In genomic region chr19:38693380-38694223, GRCh38 we compare ENCODE assay signal across 8 cellular contexts. TPM values are rescaled to one million over a fixed set of nuclear protein-coding genes. Genes with fewer than 3 reads are reported as not detected.
DNase-seq lines count a peak whose midpoint lies in the region; ATAC-seq and TF ChIP-seq lines count a peak whose summit lies in the region.

No MANE protein-coding gene starts in this region.

- peaks cover 31% of the 10 kb centered on the region for H3K4me1 ChIP-seq in ACC112 (ENCODE audit: control insufficient read depth, insufficient read depth, low read length, unreplicated experiment)
- H3K4me1 ChIP-seq in lung (ENCODE audit: control insufficient read depth in 2 of 2, insufficient read depth in 2 of 2, low read length in 2 of 2): peaks cover 24 to 61% of the 10 kb centered on the region in 2 donors
- H3K4me1 ChIP-seq in transverse colon: peaks cover 51 to 93% (median 83%) of the 10 kb centered on the region in 4 donors

- in situ Hi-C loops in transverse colon (cut with MboI; ENCODE audit: low pct_ligation_motif_present in 1 of 4, low pct_unique_long_range_greater_than_20kb in 1 of 4, low sequenced_read_pairs in 3 of 4) (no loop called here), G401 (cut with HindIII; ENCODE audit: low sequenced_read_pairs) (no loop called here)

- H2AFZ ChIP-seq in ACC112 (ENCODE audit: low read length, unreplicated experiment): no peak overlapping the region

- H3K27me3 Mint-ChIP-seq in dendritic cell treated with granulocyte-macrophage colony-stimulating factor and Interleukin-4, amounts not matched to agents 40 ng/mL and 50 ng/mL, for 4 days: no peaks in the 10 kb centered on the region

- H3K4me3 ChIP-seq in ACC112 (ENCODE audit: low read depth, low read length) (no peak overlapping the region), lung (no peak overlapping the region), transverse colon (no peak overlapping the region)

- H3K4me3 Mint-ChIP-seq in dendritic cell treated with granulocyte-macrophage colony-stimulating factor and Interleukin-4, amounts not matched to agents 40 ng/mL and 50 ng/mL, for 4 days: no peak overlapping the region

- peaks cover 96% of the 10 kb centered on the region for H3K4me1 Mint-ChIP-seq in dendritic cell treated with granulocyte-macrophage colony-stimulating factor and Interleukin-4, amounts not matched to agents 40 ng/mL and 50 ng/mL, for 4 days (ENCODE audit: low read depth)

- H3K36me3 Mint-ChIP-seq in dendritic cell treated with granulocyte-macrophage colony-stimulating factor and Interleukin-4, amounts not matched to agents 40 ng/mL and 50 ng/mL, for 4 days (ENCODE audit: low read depth): peaks cover 50% of the 10 kb centered on the region

- peak; percentile 98 for DNase-seq in H4 (ENCODE audit: low spot score)
- peak; percentile 73 for DNase-seq in SKM-1 treated with dmso at 0.1 percent for 144 hours (lab: John Stamatoyannopoulos, UW; ENCODE audit: unreplicated experiment)
- no peak for DNase-seq in lung (ENCODE audit: low spot score)
- DNase-seq in transverse colon: peak; percentile 51
- no peak for DNase-seq in NCI-H128 (lab: John Stamatoyannopoulos, UW; ENCODE audit: unreplicated experiment)
- DNase-seq in G401 (ENCODE audit: low spot score): no peak

- peaks cover 90% of the 10 kb centered on the region for H3K79me2 ChIP-seq in ACC112 (ENCODE audit: control insufficient read depth, insufficient read depth, low read length, unreplicated experiment)

- WGBS in lung, 2 donors: 19 to 41% methylated on average over 19 of the region's 19 CpGs
- WGBS in transverse colon (ENCODE audit: low coverage in 1 of 2), 2 donors: 46 to 61% methylated on average over 5 to 19 of the region's 19 CpGs

- H3K9me3 ChIP-seq in lung (ENCODE audit: control insufficient read depth in 2 of 2, insufficient read depth in 1 of 2, low read length in 1 of 2) (no peaks in the 10 kb centered on the region), transverse colon (no peaks in the 10 kb centered on the region)

- H3K27me3 ChIP-seq in ACC112 (ENCODE audit: insufficient read depth, low read length) (no peaks in the 10 kb centered on the region), lung (ENCODE audit: control insufficient read depth, insufficient read depth) (no peaks in the 10 kb centered on the region), transverse colon (no peaks in the 10 kb centered on the region)

- H3K27ac ChIP-seq in ACC112 (ENCODE audit: low read depth, low read length) (peak overlapping the region; percentile 51), lung (ENCODE audit: low read depth in 1 of 2, low read length in 1 of 2) (peak overlapping the region; percentile 81 to 92), transverse colon (peak overlapping the region; percentile 87 to 94 (median 92))

- H3K9me3 Mint-ChIP-seq in dendritic cell treated with granulocyte-macrophage colony-stimulating factor and Interleukin-4, amounts not matched to agents 40 ng/mL and 50 ng/mL, for 4 days: no peaks in the 10 kb centered on the region

- intact Hi-C loops in dendritic cell treated with granulocyte-macrophage colony-stimulating factor and Interleukin-4, amounts not matched to agents 40 ng/mL and 50 ng/mL, for 4 days (cut with micrococcal nuclease): loop anchor here (2.0 kb wide), 1 partner anchor 45 kb away; no protein-coding TSS in a partner anchor
- intact Hi-C loops in transverse colon (cut with DNase I; ENCODE audit: low total_unique reads): no loop called here

- TF ChIP-seq POLR2A in transverse colon (IDR thresholded peaks at IDR 0.05): no peak

- no peak for TF ChIP-seq CTCF in lung (IDR thresholded peaks at IDR 0.05; ENCODE audit: control extremely low read depth, extremely low read depth)
- TF ChIP-seq CTCF in transverse colon (IDR thresholded peaks at IDR 0.05): no peak

- TF ChIP-seq EP300 in transverse colon (IDR thresholded peaks at IDR 0.05; ENCODE audit: low read depth): no peak

- H3K27ac Mint-ChIP-seq in dendritic cell treated with granulocyte-macrophage colony-stimulating factor and Interleukin-4, amounts not matched to agents 40 ng/mL and 50 ng/mL, for 4 days: peak overlapping the region; percentile 85

- H3K36me3 ChIP-seq in ACC112 (ENCODE audit: insufficient read depth, low read length) (no peaks in the 10 kb centered on the region), lung (ENCODE audit: control insufficient read depth in 2 of 2, insufficient read depth in 2 of 2, low read length in 2 of 2) (peaks cover 0 to 15% of the 10 kb centered on the region in 2 donors), transverse colon (no peaks in the 10 kb centered on the region)

- ATAC-seq in lung (ENCODE audit: insufficient read depth, low FRiP score): peak; percentile 60

RNA-seq across cellular contexts. Expression of gene ACTN4, which starts 46.2 kb away (rescaled TPM):
- 157 and 262 TPM in 2 replicates for total RNA-seq in H4 (2014; rRNA removed; shearing (Covaris generic))
- total RNA-seq in lung: 100 to 1,000 TPM; 339 to 552 TPM
- polyA plus RNA-seq in lung: 100 to 1,000 TPM; 229 to 394 TPM
- 1,000 to 10,000 TPM in 1 of 4 donors, 100 to 1,000 TPM in 3; 458 to 1,080 (median 723) TPM for total RNA-seq in transverse colon
- total RNA-seq in G401 (2014; rRNA removed; shearing (Covaris generic)): 173 and 182 TPM in 2 replicates

RNA-seq across cellular contexts. Expression of gene CAPN12, which starts 50.7 kb away (rescaled TPM):
- not detected in 2 replicates for total RNA-seq in H4 (2014; rRNA removed; shearing (Covaris generic))
- total RNA-seq in lung: 1 to 10 TPM; 2.0 to 7.1 TPM
- polyA plus RNA-seq in lung: 10 to 100 TPM in 1 of 2 donors, 1 to 10 TPM in 1; 4.9 to 17.8 TPM
- 10 to 100 TPM in 2 of 4 donors, 1 to 10 TPM in 1, not detected in 1; 2.6 to 44.8 (median 14.4) TPM for total RNA-seq in transverse colon
- 5.3 and 5.8 TPM in 2 replicates for total RNA-seq in G401 (2014; rRNA removed; shearing (Covaris generic))

Comparison
In these comparisons a context has a peak if more than half of its experiments do, and no peak if none do; other contexts are left out.
1. DNase-seq: peak in H4 (single experiment), SKM-1 treated with dmso at 0.1 percent for 144 hours (single experiment) and transverse colon (single experiment); none in lung (single experiment), NCI-H128 (single experiment) and G401 (single experiment).
2. Peak in every context shown above with its lines, with median percentiles within 50 percentile points of each other: H3K27ac ChIP-seq.